ENCODE assay signal across 23 cellular contexts in the genomic region with DNA sequence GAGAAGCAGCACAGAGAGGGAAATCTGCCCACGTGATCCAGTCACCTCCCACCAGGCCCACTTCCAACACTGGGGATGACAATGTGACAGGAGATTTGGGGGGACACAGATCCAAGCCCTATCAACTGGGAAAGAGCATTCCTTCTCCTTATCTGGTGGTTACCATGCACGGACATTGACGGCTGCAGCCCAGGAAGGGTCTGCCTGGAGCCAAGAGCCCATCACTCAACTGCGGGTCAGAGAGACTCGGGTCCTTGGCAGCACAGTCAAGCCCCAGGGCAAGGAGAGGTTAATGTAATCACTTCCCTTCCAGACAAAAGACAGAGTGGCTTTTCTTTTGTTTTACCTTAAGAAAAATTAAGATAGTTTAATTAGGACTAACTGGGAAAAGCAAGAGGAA.
"Had no signal": no experiment of that assay in that cellular context is flagged by ENCODE, and none has a peak within 500 bp of the region (broad histone marks: within the 10 kb centered on the region; RNA-seq: fewer than 3 reads in every experiment).

No MANE protein-coding gene starts in this region.

- H3K27ac ChIP-seq: coronary artery, gastrocnemius medialis, parathyroid adenoma, sigmoid colon, testis, tibial artery had no signal

- H3K4me1 ChIP-seq: gastrocnemius medialis, sigmoid colon, testis, tibial artery had no signal

- DNase-seq: effector CD4-positive, alpha-beta T cell; foreskin fibroblast; gastrocnemius medialis; head of caudate nucleus; kidney; mesendoderm; naive thymus-derived CD8-positive, alpha-beta T cell; nephron progenitor cell; occipital lobe; sigmoid colon; stimulated activated CD4-positive, alpha-beta T cell treated with anti-CD3 and anti-CD28 coated beads, Interleukin-2, amount 100 ng/mL, for 24 hours; stimulated activated CD4-positive, alpha-beta T cell treated with anti-CD3 and anti-CD28 coated beads, Interleukin-4, amount 100 ng/mL, for 24 hours; stimulated activated naive CD8-positive, alpha-beta T cell treated with anti-CD3 and anti-CD28 coated beads, Interleukin-15, Interleukin-2, amounts not matched to agents 100 U/mL and 50 U/mL, for 24 hours; substantia nigra; testis; tibial artery had no signal

- H2AFZ ChIP-seq: parathyroid adenoma had no signal

- H3K36me3 Mint-ChIP-seq: naive thymus-derived CD8-positive, alpha-beta T cell; stimulated activated memory B cell treated with anti-CD40 and anti-IgM and Interleukin-4, amounts not matched to agents 10 μg/mL and 1 μg/mL and 100 μg/mL, for 72 hours; type B pancreatic cell had no signal

- ATAC-seq: esophagus mucosa; gastrocnemius medialis; left lobe of liver; naive thymus-derived CD8-positive, alpha-beta T cell; stimulated activated memory B cell treated with anti-CD40 and anti-IgM and Interleukin-4, amounts not matched to agents 10 μg/mL and 1 μg/mL and 100 μg/mL, for 72 hours; stimulated activated naive CD8-positive, alpha-beta T cell treated with anti-CD3 and anti-CD28 coated beads, Interleukin-15, Interleukin-2, amounts not matched to agents 100 U/mL and 50 U/mL, for 24 hours had no signal

- H3K4me3 ChIP-seq: coronary artery, gastrocnemius medialis, sigmoid colon, testis, tibial artery had no signal

- H3K4me1 Mint-ChIP-seq: naive thymus-derived CD8-positive, alpha-beta T cell had no signal

- H3K9me3 Mint-ChIP-seq: naive thymus-derived CD8-positive, alpha-beta T cell; nephron progenitor cell; stimulated activated memory B cell treated with anti-CD40 and anti-IgM and Interleukin-4, amounts not matched to agents 10 μg/mL and 1 μg/mL and 100 μg/mL, for 72 hours; type B pancreatic cell had no signal

- H3K4me3 Mint-ChIP-seq: naive thymus-derived CD8-positive, alpha-beta T cell; nephron progenitor cell; stimulated activated memory B cell treated with anti-CD40 and anti-IgM and Interleukin-4, amounts not matched to agents 10 μg/mL and 1 μg/mL and 100 μg/mL, for 72 hours; type B pancreatic cell had no signal

- H3K27ac Mint-ChIP-seq: nephron progenitor cell; progenitor cell of endocrine pancreas; stimulated activated memory B cell treated with anti-CD40 and anti-IgM and Interleukin-4, amounts not matched to agents 10 μg/mL and 1 μg/mL and 100 μg/mL, for 72 hours; type B pancreatic cell had no signal

- H3K9me3 ChIP-seq: gastrocnemius medialis, sigmoid colon, testis, tibial artery had no signal

- H3K9ac ChIP-seq: parathyroid adenoma had no signal

- H3K27me3 ChIP-seq: gastrocnemius medialis, sigmoid colon, testis, tibial artery had no signal

- H3K79me2 ChIP-seq: parathyroid adenoma had no signal

- H3K36me3 ChIP-seq: gastrocnemius medialis, sigmoid colon, tibial artery had no signal
